15 cellular contexts compared by ENCODE assay signal in the genomic region with DNA sequence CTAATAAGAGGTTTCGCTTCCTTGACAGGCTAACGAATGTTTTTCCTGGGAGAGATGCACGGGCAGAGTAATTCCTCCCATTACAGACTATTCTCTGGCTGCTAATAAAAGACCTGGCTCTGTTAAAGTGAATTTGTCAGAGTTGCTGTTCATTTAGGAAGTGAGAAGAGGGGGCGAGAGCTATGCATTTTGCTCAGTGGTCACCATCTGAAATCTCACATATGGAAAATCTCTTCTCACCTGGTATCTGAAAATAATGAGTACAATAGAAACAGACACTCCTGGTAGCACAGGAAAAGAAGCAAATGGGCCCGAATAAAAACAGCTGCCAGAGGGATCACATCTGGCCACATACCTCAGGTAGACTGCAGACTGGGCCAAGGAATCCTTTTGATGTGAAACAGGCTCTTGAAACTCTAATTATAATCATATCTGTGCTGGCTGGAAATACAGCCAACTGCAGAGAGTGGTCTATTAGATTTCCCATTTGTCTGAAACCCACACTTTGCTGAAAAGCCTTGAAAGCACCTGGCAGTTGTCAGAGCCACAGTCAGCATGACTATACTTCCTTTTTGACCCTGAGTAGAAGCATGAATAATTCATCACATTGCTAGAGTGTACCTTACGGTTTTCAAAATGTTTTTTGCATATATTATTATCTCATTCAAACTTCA. TPM values are rescaled to one million over a fixed set of nuclear protein-coding genes. Genes with fewer than 3 reads are reported as not detected.
DNase-seq lines count a peak whose midpoint lies in the region; ATAC-seq lines count a peak whose summit lies in the region.
"Had no signal": no experiment of that assay in that cellular context is flagged by ENCODE, and none has a peak within 500 bp of the region (broad histone marks: within the 10 kb centered on the region; RNA-seq: fewer than 3 reads in every experiment).

No MANE protein-coding gene starts in this region.

- H3K4me1 Mint-ChIP-seq in activated naive CD4-positive, alpha-beta T cell treated with anti-CD3 and anti-CD28 coated beads, Interleukin-2, amount 50 U/mL, for 24 hours = peaks cover 39% of the 10 kb centered on the region
- peaks cover 68% of the 10 kb centered on the region for H3K4me1 Mint-ChIP-seq in activated T-helper 2 cell treated with anti-CD3 and anti-CD28 coated beads, Interferon-gamma antibody, Interleukin-2, Interleukin-4, amounts not matched to agents 10 μg/mL and 5 μg/mL and 100 μg/mL, durations not matched to agents 14 hours and 24 hours and 36 hours (ENCODE audit: low read depth)
- H3K4me1 Mint-ChIP-seq in stimulated activated naive B cell treated with anti-CD40 and anti-IgM and Interleukin-4, amounts not matched to agents 10 μg/mL and 1 μg/mL and 100 μg/mL, for 72 hours = peaks cover 15 to 27% of the 10 kb centered on the region in 2 donors

- no peaks in the 10 kb centered on the region for H3K9me3 Mint-ChIP-seq in activated naive CD4-positive, alpha-beta T cell treated with anti-CD3 and anti-CD28 coated beads, Interleukin-2, amount 50 U/mL, for 24 hours
- H3K9me3 Mint-ChIP-seq in activated T-helper 2 cell treated with anti-CD3 and anti-CD28 coated beads, Interferon-gamma antibody, Interleukin-2, Interleukin-4, amounts not matched to agents 10 μg/mL and 5 μg/mL and 100 μg/mL, durations not matched to agents 14 hours and 24 hours and 36 hours = peaks cover 4% of the 10 kb centered on the region
- H3K9me3 Mint-ChIP-seq in stimulated activated naive B cell treated with anti-CD40 and anti-IgM and Interleukin-4, amounts not matched to agents 10 μg/mL and 1 μg/mL and 100 μg/mL, for 72 hours = no peaks in the 10 kb centered on the region

- no peak for DNase-seq in activated naive CD4-positive, alpha-beta T cell (lab: John Stamatoyannopoulos, UW)
- DNase-seq in activated T-helper 2 cell treated with anti-CD3 and anti-CD28 coated beads, Interferon-gamma antibody, Interleukin-2, Interleukin-4, amounts not matched to agents 10 μg/mL and 5 μg/mL and 100 μg/mL, durations not matched to agents 14 hours and 24 hours and 36 hours (ENCODE audit: low spot score) = no peak
- DNase-seq in stimulated activated naive B cell treated with anti-CD40 and anti-IgM and Interleukin-4, amounts not matched to agents 10 μg/mL and 1 μg/mL and 100 μg/mL, for 72 hours = no peak
- no peak for DNase-seq in NCI-H1092 (lab: John Stamatoyannopoulos, UW)
- DNase-seq in effector CD4-positive, alpha-beta T cell = no peak
- no peak for DNase-seq in LoVo (ENCODE audit: low spot score)
- DNase-seq: activated naive CD4-positive, alpha-beta T cell treated with anti-CD3 and anti-CD28 coated beads, Interleukin-2, amount 50 U/mL, for 16 hours; DND-41; retina; stimulated activated CD4-positive, alpha-beta T cell treated with anti-CD3 and anti-CD28 coated beads, Interleukin-2, amount 100 ng/mL, for 48 hours; stimulated activated naive CD4-positive, alpha-beta T cell treated with Interleukin-2 at 50 U/mL for 16 hours had no signal

- peaks cover 2% of the 10 kb centered on the region for H3K36me3 Mint-ChIP-seq in activated naive CD4-positive, alpha-beta T cell treated with anti-CD3 and anti-CD28 coated beads, Interleukin-2, amount 50 U/mL, for 24 hours
- peaks cover 49% of the 10 kb centered on the region for H3K36me3 Mint-ChIP-seq in activated T-helper 2 cell treated with anti-CD3 and anti-CD28 coated beads, Interferon-gamma antibody, Interleukin-2, Interleukin-4, amounts not matched to agents 10 μg/mL and 5 μg/mL and 100 μg/mL, durations not matched to agents 14 hours and 24 hours and 36 hours (ENCODE audit: low read depth)
- no peaks in the 10 kb centered on the region for H3K36me3 Mint-ChIP-seq in stimulated activated naive B cell treated with anti-CD40 and anti-IgM and Interleukin-4, amounts not matched to agents 10 μg/mL and 1 μg/mL and 100 μg/mL, for 72 hours

- peak overlapping the region; percentile 92 for H3K27ac Mint-ChIP-seq in activated naive CD4-positive, alpha-beta T cell treated with anti-CD3 and anti-CD28 coated beads, Interleukin-2, amount 50 U/mL, for 24 hours
- H3K27ac Mint-ChIP-seq in activated T-helper 2 cell treated with anti-CD3 and anti-CD28 coated beads, Interferon-gamma antibody, Interleukin-2, Interleukin-4, amounts not matched to agents 10 μg/mL and 5 μg/mL and 100 μg/mL, durations not matched to agents 14 hours and 24 hours and 36 hours = peak overlapping the region; percentile 99
- peak overlapping the region; percentile 14 for H3K27ac Mint-ChIP-seq in stimulated activated naive B cell treated with anti-CD40 and anti-IgM and Interleukin-4, amounts not matched to agents 10 μg/mL and 1 μg/mL and 100 μg/mL, for 72 hours

- no peak overlapping the region for H3K4me3 Mint-ChIP-seq in activated naive CD4-positive, alpha-beta T cell treated with anti-CD3 and anti-CD28 coated beads, Interleukin-2, amount 50 U/mL, for 24 hours
- peak overlapping the region; percentile 43 for H3K4me3 Mint-ChIP-seq in activated T-helper 2 cell treated with anti-CD3 and anti-CD28 coated beads, Interferon-gamma antibody, Interleukin-2, Interleukin-4, amounts not matched to agents 10 μg/mL and 5 μg/mL and 100 μg/mL, durations not matched to agents 14 hours and 24 hours and 36 hours (ENCODE audit: low read depth)
- H3K4me3 Mint-ChIP-seq in stimulated activated naive B cell treated with anti-CD40 and anti-IgM and Interleukin-4, amounts not matched to agents 10 μg/mL and 1 μg/mL and 100 μg/mL, for 72 hours = peak overlapping the region in 1 of 2 donors; percentile 35

- intact Hi-C loops in activated T-helper 2 cell treated with anti-CD3 and anti-CD28 coated beads, Interferon-gamma antibody, Interleukin-2, Interleukin-4, amounts not matched to agents 10 μg/mL and 5 μg/mL and 100 μg/mL, durations not matched to agents 14 hours and 24 hours and 36 hours (cut with micrococcal nuclease) = loop anchor here (2.0 kb wide), 1 partner anchor 34 kb away; a partner anchor contains a TSS

- H3K27me3 Mint-ChIP-seq in activated naive CD4-positive, alpha-beta T cell treated with anti-CD3 and anti-CD28 coated beads, Interleukin-2, amount 50 U/mL, for 24 hours = no peaks in the 10 kb centered on the region
- H3K27me3 Mint-ChIP-seq in activated T-helper 2 cell treated with anti-CD3 and anti-CD28 coated beads, Interferon-gamma antibody, Interleukin-2, Interleukin-4, amounts not matched to agents 10 μg/mL and 5 μg/mL and 100 μg/mL, durations not matched to agents 14 hours and 24 hours and 36 hours (ENCODE audit: low read depth) = no peaks in the 10 kb centered on the region
- no peaks in the 10 kb centered on the region for H3K27me3 Mint-ChIP-seq in stimulated activated naive B cell treated with anti-CD40 and anti-IgM and Interleukin-4, amounts not matched to agents 10 μg/mL and 1 μg/mL and 100 μg/mL, for 72 hours

- peak; percentile 48 for ATAC-seq in HG02678 (IDR thresholded peaks at IDR 0.05; ENCODE audit: unreplicated experiment)
- ATAC-seq in stimulated activated naive B cell treated with anti-CD40 and anti-IgM and Interleukin-4, amounts not matched to agents 10 μg/mL and 1 μg/mL and 100 μg/mL, for 72 hours (replicated peaks) = peak; percentile 62 to 73

RNA-seq across cellular contexts. Expression of a gene that starts 33.6 kb away (rescaled TPM):
- 33.4 and 33.5 TPM in 2 replicates for total RNA-seq in activated T-helper 2 cell treated with anti-CD3 and anti-CD28 coated beads, Interferon-gamma antibody, Interleukin-2, Interleukin-4, amounts not matched to agents 10 μg/mL and 5 μg/mL and 100 μg/mL, durations not matched to agents 14 hours and 24 hours and 36 hours
- total RNA-seq: fibroblast of lung, LHCN-M2 had no signal

Comparison
In these comparisons a context has a peak if more than half of its experiments do, and no peak if none do; other contexts are left out.
1. H3K27ac Mint-ChIP-seq: peak in every context shown above with its lines; median percentile 99 in activated T-helper 2 cell treated with anti-CD3 and anti-CD28 coated beads, Interferon-gamma antibody, Interleukin-2, Interleukin-4, amounts not matched to agents 10 μg/mL and 5 μg/mL and 100 μg/mL, durations not matched to agents 14 hours and 24 hours and 36 hours; 92 in activated naive CD4-positive, alpha-beta T cell treated with anti-CD3 and anti-CD28 coated beads, Interleukin-2, amount 50 U/mL, for 24 hours; 14 in stimulated activated naive B cell treated with anti-CD40 and anti-IgM and Interleukin-4, amounts not matched to agents 10 μg/mL and 1 μg/mL and 100 μg/mL, for 72 hours.